11 cellular contexts compared by ENCODE assay signal in the genomic region with DNA sequence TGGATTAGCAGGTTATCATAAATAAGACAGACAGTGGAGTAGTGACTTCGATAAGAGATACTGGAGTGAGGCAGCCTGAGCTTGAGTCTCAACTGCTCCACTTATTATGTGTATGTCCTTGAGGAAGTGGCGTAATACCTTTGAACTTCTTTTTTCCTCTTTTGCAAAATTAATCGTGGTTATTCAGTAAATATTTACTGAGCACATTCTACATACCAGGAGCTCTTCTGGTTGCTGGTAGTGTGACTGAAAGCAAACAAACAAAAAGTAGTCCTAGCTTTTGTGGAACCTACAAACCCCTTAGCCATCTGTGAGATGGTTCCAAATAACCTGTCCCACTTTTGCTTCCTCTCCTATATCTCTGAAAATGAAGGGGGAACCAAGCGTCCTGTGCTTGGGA.
"Had no signal": no experiment of that assay in that cellular context is flagged by ENCODE, and none has a peak within 500 bp of the region (broad histone marks: within the 10 kb centered on the region; RNA-seq: fewer than 3 reads in every experiment).

No MANE protein-coding gene starts in this region.

- DNase-seq: GM23248, GOT3, H7, H9, HCEC 1CT, HFFc6 had no signal

- H2AFZ ChIP-seq: GM23248, GM23338 had no signal

- H3K4me3 ChIP-seq: GM23248, GM23338, HAP-1 had no signal

- FAIRE-seq: H1, H54 had no signal

- ATAC-seq: GM23338, HCT116 had no signal

- H3K27ac ChIP-seq: GM23248 had no signal

- H3K36me3 ChIP-seq: HAP-1 had no signal

- H3K4me2 ChIP-seq: GM23338 had no signal

- H3K9me3 ChIP-seq: HAP-1 had no signal

- H3K9ac ChIP-seq: GM23248 had no signal

- H3K4me1 ChIP-seq: HAP-1 had no signal
